In genomic region chr3:184426691-184427141, GRCh38 we compare ENCODE assay signal across 21 cellular contexts. TPM values are rescaled to one million over a fixed set of nuclear protein-coding genes. Genes with fewer than 3 reads are reported as not detected.
"Had no signal": no experiment of that assay in that cellular context is flagged by ENCODE, and none has a peak within 500 bp of the region (broad histone marks: within the 10 kb centered on the region; RNA-seq: fewer than 3 reads in every experiment).

No MANE protein-coding gene starts in this region.

- DNase-seq: activated CD4-positive, alpha-beta T cell treated with anti-CD3 and anti-CD28 coated beads for 1 hour; activated CD4-positive, alpha-beta T cell treated with anti-CD3 and anti-CD28 coated beads, Interleukin-2, amount 50 U/mL, for 4 hours; activated T-cell treated with anti-CD3 and anti-CD28 coated beads, Interleukin-2, amount 50 U/mL, for 24 hours; cerebellar nuclear complex; effector memory CD4-positive, alpha-beta T cell; kidney; left ventricle myocardium superior; mesenchymal stem cell; nucleus accumbens; SK-N-SH; stimulated activated naive CD8-positive, alpha-beta T cell treated with anti-CD3 and anti-CD28 coated beads, Interleukin-15, Interleukin-2, amounts not matched to agents 100 U/mL and 50 U/mL, for 24 hours; T-helper 1 cell; upper lobe of right lung had no signal

- H3K27me3 ChIP-seq: adrenal gland, breast epithelium, hepatocyte, right lobe of liver, suprapubic skin, upper lobe of right lung had no signal

- H3K27ac ChIP-seq: adrenal gland, breast epithelium, hepatocyte, right lobe of liver, suprapubic skin, upper lobe of right lung had no signal

- H3K9me3 Mint-ChIP-seq: activated naive CD4-positive, alpha-beta T cell treated with anti-CD3 and anti-CD28 coated beads, Interleukin-2, amount 50 U/mL, for 24 hours; activated T-cell treated with anti-CD3 and anti-CD28 coated beads, Interleukin-2, amount 50 U/mL, for 24 hours; natural killer cell treated with Interleukin-12 subunit alpha and Interleukin-12 subunit beta and Interleukin-15 and Interleukin-18, amount 100 ng/mL, for 72 hours had no signal

- H3K36me3 Mint-ChIP-seq: activated naive CD4-positive, alpha-beta T cell treated with anti-CD3 and anti-CD28 coated beads, Interleukin-2, amount 50 U/mL, for 24 hours; natural killer cell treated with Interleukin-12 subunit alpha and Interleukin-12 subunit beta and Interleukin-15 and Interleukin-18, amount 100 ng/mL, for 72 hours had no signal

- H3K4me3 Mint-ChIP-seq: activated naive CD4-positive, alpha-beta T cell treated with anti-CD3 and anti-CD28 coated beads, Interleukin-2, amount 50 U/mL, for 24 hours; activated T-cell treated with anti-CD3 and anti-CD28 coated beads, Interleukin-2, amount 50 U/mL, for 24 hours; natural killer cell treated with Interleukin-12 subunit alpha and Interleukin-12 subunit beta and Interleukin-15 and Interleukin-18, amount 100 ng/mL, for 72 hours had no signal

- H3K4me2 ChIP-seq: hepatocyte, SK-N-SH, smooth muscle cell had no signal

- ATAC-seq: left ventricle myocardium superior; stimulated activated naive CD8-positive, alpha-beta T cell treated with anti-CD3 and anti-CD28 coated beads, Interleukin-15, Interleukin-2, amounts not matched to agents 100 U/mL and 50 U/mL, for 24 hours; upper lobe of right lung had no signal

- H3K4me1 Mint-ChIP-seq: activated naive CD4-positive, alpha-beta T cell treated with anti-CD3 and anti-CD28 coated beads, Interleukin-2, amount 50 U/mL, for 24 hours had no signal

- H3K79me2 ChIP-seq: hepatocyte had no signal

- H3K4me1 ChIP-seq: adrenal gland, breast epithelium, right lobe of liver, upper lobe of right lung had no signal

- H3K4me3 ChIP-seq: adrenal gland, breast epithelium, hepatocyte, right lobe of liver, smooth muscle cell, suprapubic skin, upper lobe of right lung had no signal

- H3K9ac ChIP-seq: SK-N-SH had no signal

- H3K36me3 ChIP-seq: adrenal gland, breast epithelium, right lobe of liver, suprapubic skin, upper lobe of right lung had no signal

- H3K27ac Mint-ChIP-seq: activated naive CD4-positive, alpha-beta T cell treated with anti-CD3 and anti-CD28 coated beads, Interleukin-2, amount 50 U/mL, for 24 hours; activated T-cell treated with anti-CD3 and anti-CD28 coated beads, Interleukin-2, amount 50 U/mL, for 24 hours; natural killer cell treated with Interleukin-12 subunit alpha and Interleukin-12 subunit beta and Interleukin-15 and Interleukin-18, amount 100 ng/mL, for 72 hours had no signal

RNA-seq across cellular contexts. Expression of gene CHRD, which starts 46.9 kb away (rescaled TPM):
- total RNA-seq: natural killer cell treated with Interleukin-12 subunit alpha and Interleukin-12 subunit beta and Interleukin-15 and Interleukin-18, amount 100 ng/mL, for 72 hours had no signal

RNA-seq across cellular contexts. Expression of gene THPO, which starts 48.7 kb away (rescaled TPM):
- total RNA-seq: natural killer cell treated with Interleukin-12 subunit alpha and Interleukin-12 subunit beta and Interleukin-15 and Interleukin-18, amount 100 ng/mL, for 72 hours; smooth muscle cell had no signal
